ENCODE assay signal across 8 cellular contexts in genomic region chr17:21126645-21127507, GRCh38.
DNase-seq lines count a peak whose midpoint lies in the region; ATAC-seq and TF ChIP-seq lines count a peak whose summit lies in the region.

Gene DHRS7B (plus strand): TSS chr17:21126964. CDS start chr17:21126972, 8 bp downstream.

- peak within 1 kb of the TSS; percentile 65 for H3K27ac ChIP-seq in cingulate gyrus (ENCODE audit: low read depth, low read length)

- DNase-seq in Ammon's horn (ENCODE audit: low spot score) (peak; percentile 98), NCI-H510A treated with DMSO at 0.1 percent for 48 hours (lab: John Stamatoyannopoulos, UW) (peak; percentile 97), kidney tubule cell (ENCODE audit: low spot score) (peak; percentile 98)
- DNase-seq in activated CD4-positive, alpha-beta T cell treated with anti-CD3 and anti-CD28 coated beads for 4 hours = peak; percentile 97 to 98
- DNase-seq in stimulated activated CD4-positive, alpha-beta T cell treated with anti-CD3 and anti-CD28 coated beads, Interleukin-1b, Interleukin-23, amount 100 ng/mL, for 24 hours (ENCODE audit: low read depth in 4 of 4, low spot score in 1 of 4) = peak; percentile 95 to 98 (median 98)

- TF ChIP-seq POLR2A in GM19193 (IDR thresholded peaks at IDR 0.05; ENCODE audit: extremely low read depth, insufficient read depth, insufficient read length) = peak; percentile 93

- peak; percentile 94 for ATAC-seq in HG03439 (IDR thresholded peaks at IDR 0.05; ENCODE audit: unreplicated experiment)

Comparison
In these comparisons a context has a peak if more than half of its experiments do, and no peak if none do; other contexts are left out.
1. Peak in every context shown above with its lines: DNase-seq, ATAC-seq and H3K27ac ChIP-seq.